In genomic region chr2:2921011-2921720, GRCh38 we compare ENCODE assay signal across 20 cellular contexts.
"Had no signal": no experiment of that assay in that cellular context is flagged by ENCODE, and none has a peak within 500 bp of the region (broad histone marks: within the 10 kb centered on the region; RNA-seq: fewer than 3 reads in every experiment).

No MANE protein-coding gene starts in this region.

- H3K27ac ChIP-seq: SJSA1, SK-N-MC had no signal

- DNase-seq: Karpas-422, KG1, MG63, NCI-H1092, NCI-H1105 treated with DMSO at 0.1 percent for 48 hours, NCI-H1417 treated with DMSO at 0.1 percent for 48 hours, NCI-H146, NCI-H1694 treated with DMSO at 0.1 percent for 48 hours, NCI-H1930, NCI-H2081, NCI-H2107, NCI-H2227 treated with DMSO at 0.1 percent for 48 hours, NCI-H510A, NCI-H524 treated with DMSO at 0.1 percent for 48 hours, NCI-H69, NCI-H774, RPMI8226, SIG-M5 had no signal

- H3K27me3 ChIP-seq: MG63, SJSA1 had no signal

- H3K4me3 ChIP-seq: MG63, SJSA1, SK-N-MC had no signal

- H3K36me3 ChIP-seq: MG63, SJSA1 had no signal

- H3K9me3 ChIP-seq: MG63 had no signal

- H3K4me1 ChIP-seq: SJSA1 had no signal
